ENCODE assay signal across 21 cellular contexts in the genomic region with DNA sequence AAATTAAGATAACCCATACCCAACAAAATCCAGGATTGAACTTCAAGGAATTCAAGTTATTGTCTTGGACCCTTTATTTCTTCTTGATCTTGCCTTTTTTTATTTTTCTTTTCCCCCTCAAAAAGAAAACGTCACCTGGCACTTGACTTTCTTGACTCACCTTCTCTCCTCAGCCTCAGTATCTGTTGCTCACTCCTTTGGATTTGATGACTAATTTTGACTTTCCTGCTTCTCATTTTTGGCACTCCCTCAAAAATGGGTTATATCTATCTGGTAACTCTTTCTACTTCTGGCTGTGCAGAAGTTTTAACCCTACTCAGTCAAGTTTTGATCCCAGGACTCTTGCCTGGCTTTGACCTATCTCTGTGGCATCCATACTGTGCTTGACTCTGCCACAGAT.
DNase-seq lines count a peak whose midpoint lies in the region; ATAC-seq, FAIRE-seq and TF ChIP-seq lines count a peak whose summit lies in the region.
"Had no signal": no experiment of that assay in that cellular context is flagged by ENCODE, and none has a peak within 500 bp of the region (broad histone marks: within the 10 kb centered on the region; RNA-seq: fewer than 3 reads in every experiment).

No MANE protein-coding gene starts in this region.

- H4K8ac ChIP-seq in mesenchymal stem cell (ENCODE audit: low read length), result no peak overlapping the region

- no peak overlapping the region for H2BK5ac ChIP-seq in mesenchymal stem cell (ENCODE audit: low read depth, low read length, poor library complexity, severe bottlenecking)

- H3K4me1 ChIP-seq in mesenchymal stem cell (ENCODE audit: control insufficient read depth, insufficient read depth, low read depth, low read length), result no peaks in the 10 kb centered on the region
- H3K4me1 ChIP-seq: BLaER1, esophagus muscularis mucosa had no signal

- H3K4ac ChIP-seq in mesenchymal stem cell (ENCODE audit: low read depth in 1 of 2, low read length in 2 of 2), result no peak overlapping the region

- DNase-seq in AG20443 (ENCODE audit: low spot score) (peak; percentile 54), NCI-H226 (peak; percentile 88), bronchial epithelial cell (ENCODE audit: low read depth) (peak; percentile 91), mesenchymal stem cell (peak; percentile 28), SK-N-DZ (ENCODE audit: low spot score) (no peak), GM20000 (ENCODE audit: low spot score) (no peak)
- DNase-seq: activated CD4-positive, alpha-beta T cell treated with anti-CD3 and anti-CD28 coated beads, Interleukin-2, amount 50 U/mL, for 48 hours; activated T-cell treated with anti-CD3 and anti-CD28 coated beads, Interleukin-2, amount 50 U/mL, for 72 hours; DMS153; H7; KBM-7; NCI-H1417; right cardiac atrium; stimulated activated CD4-positive, alpha-beta T cell treated with anti-CD3 and anti-CD28 coated beads, Interleukin-1b, Interleukin-23, amount 100 ng/mL, for 48 hours; stimulated activated CD8-positive, alpha-beta memory T cell treated with anti-CD3 and anti-CD28 coated beads, Interleukin-4, amount 100 ng/mL, for 48 hours had no signal

- H3K4me3 ChIP-seq in bronchial epithelial cell (ENCODE audit: low read depth, low read length) (no peak overlapping the region), mesenchymal stem cell (ENCODE audit: insufficient read depth in 1 of 2, low read depth in 1 of 2, low read length in 2 of 2) (no peak overlapping the region)
- H3K4me3 ChIP-seq: BLaER1, esophagus muscularis mucosa had no signal

- ATAC-seq in HG03135 (IDR thresholded peaks at IDR 0.05; ENCODE audit: unreplicated experiment), result no peak
- no peak for ATAC-seq in GM19397 (IDR thresholded peaks at IDR 0.05; ENCODE audit: unreplicated experiment)
- ATAC-seq: activated T-cell treated with anti-CD3 and anti-CD28 coated beads, Interleukin-2, amount 50 U/mL, for 72 hours; natural killer cell treated with Interleukin-12 subunit alpha and Interleukin-12 subunit beta and Interleukin-15 and Interleukin-18, amount 100 ng/mL, for 72 hours; right cardiac atrium had no signal

- H2BK15ac ChIP-seq in mesenchymal stem cell (ENCODE audit: low read depth, poor library complexity, severe bottlenecking), result no peak overlapping the region

- H3K27ac ChIP-seq in mesenchymal stem cell (ENCODE audit: low read length, poor library complexity, severe bottlenecking), result no peak overlapping the region
- H3K27ac ChIP-seq: BLaER1, esophagus muscularis mucosa had no signal

- no peak overlapping the region for H3K4me2 ChIP-seq in mesenchymal stem cell (ENCODE audit: low read length, poor library complexity, severe bottlenecking)
- H3K4me2 ChIP-seq: BLaER1 had no signal

- no peaks in the 10 kb centered on the region for H3K79me1 ChIP-seq in mesenchymal stem cell (replicated peaks; ENCODE audit: low read length, poor library complexity, severe bottlenecking)

- no peak overlapping the region for H3K18ac ChIP-seq in mesenchymal stem cell (ENCODE audit: low read depth in 1 of 2, low read length in 2 of 2)

- H3K23ac ChIP-seq in mesenchymal stem cell (ENCODE audit: low read length in 2 of 2), result no peak overlapping the region

- no peak overlapping the region for H2BK120ac ChIP-seq in mesenchymal stem cell (ENCODE audit: low read depth, low read length)

- no peaks in the 10 kb centered on the region for H3K9me3 ChIP-seq in mesenchymal stem cell (ENCODE audit: control insufficient read depth, low read length)
- H3K9me3 ChIP-seq: BLaER1, esophagus muscularis mucosa had no signal

- no peak overlapping the region for H2AFZ ChIP-seq in mesenchymal stem cell (ENCODE audit: low read depth, low read length)

- H2AK5ac ChIP-seq in mesenchymal stem cell (ENCODE audit: low read length, severe bottlenecking), result no peak overlapping the region

- no peak overlapping the region for H3K14ac ChIP-seq in mesenchymal stem cell (ENCODE audit: low read length in 2 of 2)

- no peak overlapping the region for H2BK12ac ChIP-seq in mesenchymal stem cell (ENCODE audit: low read length in 2 of 2)

- H3K9ac ChIP-seq in mesenchymal stem cell (ENCODE audit: low read length), result no peak overlapping the region
- H3K9ac ChIP-seq: BLaER1 had no signal

- TF ChIP-seq CTCF in bronchial epithelial cell (IDR thresholded peaks at IDR 0.05; ENCODE audit: insufficient read depth, low read length, severe bottlenecking) (no peak), GM20000 (IDR thresholded peaks at IDR 0.05; ENCODE audit: extremely low read depth, missing control alignments) (no peak)

- no peak overlapping the region for H4K91ac ChIP-seq in mesenchymal stem cell (ENCODE audit: low read length)

- FAIRE-seq in bronchial epithelial cell (lab: Jason Lieb, UNC), result no peak
- FAIRE-seq: TTC549 had no signal

- H3K36me3 ChIP-seq in bronchial epithelial cell (ENCODE audit: control insufficient read depth, insufficient read depth, low read length) (no peaks in the 10 kb centered on the region), mesenchymal stem cell (ENCODE audit: control insufficient read depth in 1 of 2, insufficient read depth in 2 of 2, low read depth in 1 of 2, low read length in 2 of 2) (no peaks in the 10 kb centered on the region)
- H3K36me3 ChIP-seq: BLaER1, esophagus muscularis mucosa had no signal

- no peaks in the 10 kb centered on the region for H3K27me3 ChIP-seq in bronchial epithelial cell (ENCODE audit: control insufficient read depth, insufficient read depth, low read length)
- H3K27me3 ChIP-seq in mesenchymal stem cell (ENCODE audit: control insufficient read depth in 1 of 2, insufficient read depth in 1 of 2, low read length in 2 of 2), result no peaks in the 10 kb centered on the region
- H3K27me3 ChIP-seq: BLaER1, esophagus muscularis mucosa had no signal

- 18% methylated on average over 1 of the region's 1 CpG for WGBS in mesenchymal stem cell

Comparison
In these comparisons a context has a peak if more than half of its experiments do, and no peak if none do; other contexts are left out.
1. DNase-seq: peak in AG20443 (single experiment), NCI-H226 (single experiment), bronchial epithelial cell (single experiment) and mesenchymal stem cell (single experiment); none in SK-N-DZ (single experiment) and GM20000 (single experiment).